Comparison of ENCODE assay signal across 26 cellular contexts in genomic region chr10:5588080-5588453, GRCh38.
"Had no signal": no experiment of that assay in that cellular context is flagged by ENCODE, and none has a peak within 500 bp of the region (broad histone marks: within the 10 kb centered on the region; RNA-seq: fewer than 3 reads in every experiment).

No MANE protein-coding gene starts in this region.

- H3K36me3 ChIP-seq: ascending aorta, SJCRH30, WERI-Rb-1 had no signal

- H3K4me2 ChIP-seq: SK-N-SH had no signal

- H3K9ac ChIP-seq: SK-N-SH had no signal

- ATAC-seq: activated CD4-positive, alpha-beta T cell treated with anti-CD3 and anti-CD28 coated beads for 36 hours; activated naive CD4-positive, alpha-beta T cell treated with anti-CD3 and anti-CD28 coated beads, Interleukin-2, amount 50 U/mL, for 72 hours; activated naive CD8-positive, alpha-beta T cell treated with anti-CD3 and anti-CD28 coated beads, Interleukin-2, amount 50 U/mL, for 24 hours; activated T-cell treated with anti-CD3 and anti-CD28 coated beads, Interleukin-2, amount 50 U/mL, for 72 hours; Panc1; Right ventricle myocardium inferior had no signal

- FAIRE-seq: bronchial epithelial cell had no signal

- H3K27ac ChIP-seq: ascending aorta, body of pancreas, SJCRH30, WERI-Rb-1 had no signal

- H3K27me3 ChIP-seq: ascending aorta, body of pancreas, SJCRH30 had no signal

- DNase-seq: activated CD4-positive, alpha-beta memory T cell treated with anti-CD3 and anti-CD28 coated beads, Interleukin-2, amount 10 ng/mL, durations not matched to agents 7 days and 5 days; activated CD4-positive, alpha-beta T cell treated with anti-CD3 and anti-CD28 coated beads for 36 hours; activated CD4-positive, alpha-beta T cell treated with anti-CD3 and anti-CD28 coated beads, Interleukin-2, amount 50 U/mL, for 1 hour; activated naive CD4-positive, alpha-beta T cell treated with Interleukin-2 at 50 U/mL for 16 hours; activated naive CD8-positive, alpha-beta T cell treated with anti-CD3 and anti-CD28 coated beads, Interleukin-2, amount 50 U/mL, for 24 hours; activated T-cell treated with anti-CD3 and anti-CD28 coated beads for 4 hours; activated T-cell treated with anti-CD3 and anti-CD28 coated beads, Interleukin-2, amount 50 U/mL, for 72 hours; amniotic stem cell; body of pancreas; central memory CD4-positive, alpha-beta T cell; Karpas-422; MM.1S; NCI-H146; NCI-H187 treated with DMSO at 0.1 percent for 48 hours; NCI-H2081 treated with DMSO at 0.1 percent for 48 hours; NCI-H446; NCI-H524; SK-N-SH; T-helper 1 cell; WERI-Rb-1 had no signal

- H3K9me3 ChIP-seq: ascending aorta, body of pancreas, SJCRH30, SK-N-SH had no signal

- H3K4me3 ChIP-seq: ascending aorta, body of pancreas, SJCRH30 had no signal
